8 cellular contexts compared by ENCODE assay signal in genomic region chr2:147937744-147938349, GRCh38.
DNase-seq lines count a peak whose midpoint lies in the region; ATAC-seq, FAIRE-seq and TF ChIP-seq lines count a peak whose summit lies in the region.

No MANE protein-coding gene starts in this region.

- peak; percentile 50 for ATAC-seq in HG03520 (IDR thresholded peaks at IDR 0.05; ENCODE audit: unreplicated experiment)

- POLR2A ChIA-PET in SK-N-SH (lab: Yijun Ruan, JAX) = no interaction called here

- TF ChIP-seq EP300 in SK-N-SH (IDR thresholded peaks at IDR 0.05; ENCODE audit: borderline replicate concordance in 1 of 2, low read depth in 1 of 2, low read length in 1 of 2) = no peak

- intact Hi-C loops in lower leg skin (cut with DNase I; ENCODE audit: low total_unique reads) (loop anchor here (5.0 kb wide), 1 partner anchor 569 kb away; no protein-coding TSS in a partner anchor), posterior cingulate gyrus (cut with DNase I) (loop anchor here (1.0 to 10.0 kb wide), 3 partner anchors 572 to 1627 kb away; no protein-coding TSS in a partner anchor)

- TF ChIP-seq CTCF in GM10266 (IDR thresholded peaks at IDR 0.05; ENCODE audit: control insufficient read depth, insufficient read depth, low read depth, missing control alignments) (peak; percentile 71), SK-N-SH (IDR thresholded peaks at IDR 0.05) (peak; percentile 93), progenitor cell of endocrine pancreas (IDR thresholded peaks at IDR 0.05; ENCODE audit: unreplicated experiment) (peak; percentile 94), lower leg skin (IDR thresholded peaks at IDR 0.05) (peak in 1 of 3 donors; percentile 51)

- FAIRE-seq in A204.1 (lab: Jason Lieb, UNC) = peak; percentile 98

- H3K9me3 ChIP-seq in SK-N-SH = no peaks in the 10 kb centered on the region

- no peak overlapping the region for H2AFZ ChIP-seq in SK-N-SH (ENCODE audit: low read depth)

- H3K4me2 ChIP-seq in SK-N-SH = no peak overlapping the region

- CTCF ChIA-PET in SK-N-SH (lab: Yijun Ruan, JAX) = interaction anchor here (0.5 to 1.5 kb wide), 10 partner anchors 10 to 1052 kb away, joined by 3 to 10 read pairs (median 4); no protein-coding TSS in a partner anchor

- no peak overlapping the region for H3K27ac ChIP-seq in SK-N-SH (ENCODE audit: low read depth in 2 of 2, low read length in 1 of 2)

- H3K79me2 ChIP-seq in SK-N-SH (ENCODE audit: insufficient read depth) = no peaks in the 10 kb centered on the region

- H3K4me3 ChIP-seq in SK-N-SH (ENCODE audit: low read depth in 2 of 2, low read length in 1 of 2) (no peak overlapping the region; a peak in 1 of 4 replicates), lower leg skin (ENCODE audit: low read depth, poor library complexity, severe bottlenecking) (no peak overlapping the region)

- H3K27ac Mint-ChIP-seq in progenitor cell of endocrine pancreas = no peak overlapping the region

- no peaks in the 10 kb centered on the region for H3K9me3 Mint-ChIP-seq in progenitor cell of endocrine pancreas (ENCODE audit: low read depth)

- WGBS in SK-N-SH (ENCODE audit: low lambda C conversion rate) = 36% methylated on average over 3 of the region's 3 CpGs
- 37 to 40% methylated on average over 3 of the region's 3 CpGs for WGBS in lower leg skin, 2 donors

- peak; percentile 84 for TF ChIP-seq RAD21 in SK-N-SH (IDR thresholded peaks at IDR 0.05; ENCODE audit: low read length)

- no peaks in the 10 kb centered on the region for H3K27me3 Mint-ChIP-seq in progenitor cell of endocrine pancreas

- no peaks in the 10 kb centered on the region for H3K9me2 ChIP-seq in SK-N-SH

- H3K36me3 ChIP-seq in SK-N-SH (replicated peaks in 1 of 2; ENCODE audit: control insufficient read depth in 1 of 2, insufficient read depth in 2 of 2, low read length in 1 of 2) = peaks cover 43 to 77% of the 10 kb centered on the region in 2 experiments

- peak; percentile 6 for DNase-seq in GM10266 (ENCODE audit: extremely low spot score)
- DNase-seq in SK-N-SH = peak; percentile 16
- peak; percentile 9 for DNase-seq in fibroblast of the conjunctiva (ENCODE audit: low read depth)
- DNase-seq in progenitor cell of endocrine pancreas (ENCODE audit: low spot score, unreplicated experiment) = no peak
- DNase-seq in lower leg skin (ENCODE audit: low spot score in 2 of 2) = no peak
- no peak for DNase-seq in posterior cingulate gyrus

- H3K27me3 ChIP-seq in SK-N-SH (ENCODE audit: insufficient read depth) = no peaks in the 10 kb centered on the region

- no peak for TF ChIP-seq POLR2A in lower leg skin (IDR thresholded peaks at IDR 0.05)

- no peaks in the 10 kb centered on the region for H3K4me1 Mint-ChIP-seq in progenitor cell of endocrine pancreas (ENCODE audit: low read depth)

- no peak overlapping the region for H3K4me3 Mint-ChIP-seq in progenitor cell of endocrine pancreas (ENCODE audit: low read depth)

- no peak overlapping the region for H3K9ac ChIP-seq in SK-N-SH

- H3K36me3 Mint-ChIP-seq in progenitor cell of endocrine pancreas (ENCODE audit: insufficient read depth) = peaks cover 13% of the 10 kb centered on the region

- peaks cover 23% of the 10 kb centered on the region for H3F3A ChIP-seq in SK-N-SH (replicated peaks; ENCODE audit: insufficient read depth)

- H3K4me1 ChIP-seq in SK-N-SH (ENCODE audit: control insufficient read depth in 1 of 2, insufficient read depth in 2 of 2, low read depth in 1 of 2, low read length in 1 of 2) = no peaks in the 10 kb centered on the region

- no peaks in the 10 kb centered on the region for H4K20me1 ChIP-seq in SK-N-SH (ENCODE audit: insufficient read depth)

TF ChIP-seq in SK-N-SH, 30 proteins besides CTCF, POLR2A, EP300 and RAD21:
- peak; percentile 60 for TF ChIP-seq SMC3 (IDR thresholded peaks at IDR 0.05; ENCODE audit: low read depth, low read length)
- TF ChIP-seq EZH2phosphoT487 (IDR thresholded peaks at IDR 0.05; ENCODE audit: borderline replicate concordance, low read depth) = no peak

Comparison
In these comparisons a context has a peak if more than half of its experiments do, and no peak if none do; other contexts are left out.
1. DNase-seq: peak in GM10266 (single experiment), SK-N-SH (single experiment) and fibroblast of the conjunctiva (single experiment); none in progenitor cell of endocrine pancreas (single experiment), lower leg skin (0 of 2) and posterior cingulate gyrus (0 of 10).